In genomic region chrX:34655496-34656258, GRCh38 we compare ENCODE assay signal across 9 cellular contexts. TPM values are rescaled to one million over a fixed set of nuclear protein-coding genes. Genes with fewer than 3 reads are reported as not detected.
A peak's percentile ranks its signal among the peaks of the same experiment; 100 is the strongest.
DNase-seq lines count a peak whose midpoint lies in the region; FAIRE-seq and TF ChIP-seq lines count a peak whose summit lies in the region.
"Had no signal": no experiment of that assay in that cellular context is flagged by ENCODE, and none has a peak within 500 bp of the region (broad histone marks: within the 10 kb centered on the region; RNA-seq: fewer than 3 reads in every experiment).

No MANE protein-coding gene starts in this region.

- H3K4me3 ChIP-seq in astrocyte (ENCODE audit: insufficient read depth, low read depth, low read length) (peak overlapping the region; percentile 81), iPS-18c (ENCODE audit: insufficient read depth, low read depth, low read length) (peak overlapping the region; percentile 72), skeletal muscle cell (ENCODE audit: low read depth, low read length) (peak overlapping the region; percentile 62)

- peak overlapping the region; percentile 94 for H3K4me2 ChIP-seq in astrocyte (ENCODE audit: low read length)

- H3K27ac Mint-ChIP-seq in HFFc6 (peak overlapping the region; percentile 72), astrocyte (ENCODE audit: unreplicated experiment) (peak overlapping the region; percentile 96)

- H3K27ac ChIP-seq in astrocyte (ENCODE audit: low read depth, low read length), result peak overlapping the region; percentile 75

- H3K79me2 ChIP-seq in astrocyte (ENCODE audit: insufficient read depth, low read length), result peaks cover 62% of the 10 kb centered on the region

- H2AFZ ChIP-seq in astrocyte (ENCODE audit: low read depth, low read length), result no peak overlapping the region

- no peak for FAIRE-seq in astrocyte (lab: Jason Lieb, UNC)

- no peaks in the 10 kb centered on the region for H3K4me1 ChIP-seq in astrocyte (ENCODE audit: insufficient read depth, low read length)

- H3K9me3 ChIP-seq in astrocyte (ENCODE audit: insufficient read depth, low read depth, low read length) (no peaks in the 10 kb centered on the region), iPS-18c (ENCODE audit: control insufficient read depth, insufficient read depth, low read length) (no peaks in the 10 kb centered on the region)

- peak overlapping the region; percentile 96 for H3K9ac ChIP-seq in astrocyte (ENCODE audit: low read length)

- H3K27me3 Mint-ChIP-seq in HFFc6 (ENCODE audit: insufficient read depth), result no peaks in the 10 kb centered on the region
- H3K27me3 Mint-ChIP-seq in astrocyte (ENCODE audit: low read depth, unreplicated experiment), result no peaks in the 10 kb centered on the region

- DNase-seq in HFFc6 (no peak), astrocyte (ENCODE audit: low read depth) (peak; percentile 54), skeletal muscle cell (ENCODE audit: low read depth) (no peak), NCI-H187 treated with DMSO at 0.1 percent for 48 hours (lab: John Stamatoyannopoulos, UW) (no peak), hippocampal formation (lab: John Stamatoyannopoulos, UW) (no peak), NCI-H146 treated with DMSO at 0.1 percent for 48 hours (lab: John Stamatoyannopoulos, UW; ENCODE audit: unreplicated experiment) (no peak), NCI-H2171 (lab: John Stamatoyannopoulos, UW) (no peak)
- DNase-seq: NCI-H82 had no signal

- H3K4me3 Mint-ChIP-seq in HFFc6 (peak overlapping the region; percentile 99), astrocyte (ENCODE audit: unreplicated experiment) (peak overlapping the region; percentile 97)

- H3K27me3 ChIP-seq in astrocyte (ENCODE audit: insufficient read depth, low read length), result no peaks in the 10 kb centered on the region

- H3K4me1 Mint-ChIP-seq in HFFc6 (ENCODE audit: low read depth), result peaks cover 32% of the 10 kb centered on the region
- H3K4me1 Mint-ChIP-seq in astrocyte (ENCODE audit: low read depth, unreplicated experiment), result peaks cover 7% of the 10 kb centered on the region

- no peaks in the 10 kb centered on the region for H3K36me3 ChIP-seq in astrocyte (ENCODE audit: insufficient read depth, low read length)

- peaks cover 4% of the 10 kb centered on the region for H4K20me1 ChIP-seq in astrocyte (ENCODE audit: insufficient read depth, low read length)

- no peaks in the 10 kb centered on the region for H3K9me3 Mint-ChIP-seq in HFFc6
- H3K9me3 Mint-ChIP-seq in astrocyte (ENCODE audit: unreplicated experiment), result no peaks in the 10 kb centered on the region

- H3K36me3 Mint-ChIP-seq in HFFc6 (ENCODE audit: low read depth) (peaks cover 10% of the 10 kb centered on the region), astrocyte (ENCODE audit: low read depth, unreplicated experiment) (no peaks in the 10 kb centered on the region)

- no peak for TF ChIP-seq CTCF in HFFc6 (IDR thresholded peaks at IDR 0.05)
- TF ChIP-seq CTCF in astrocyte (IDR thresholded peaks at IDR 0.05; ENCODE audit: insufficient read depth, low read depth, low read length), result no peak

RNA-seq across cellular contexts. Expression of gene TMEM47, which starts 1.4 kb away (rescaled TPM):
- total RNA-seq in HFFc6 (2021; fragmentation: NEBNext Ultra II Directional; extraction: Animal tissue kit (Norgen Biotek cat#: 25700)), result 100 to 1,000 TPM in 4 of 6 experiments, 10 to 100 TPM in 2; 84.4 to 124 (median 110) TPM
- total RNA-seq in astrocyte, result 39.6 and 40.3 TPM in 2 replicates
